In genomic region chr4:100103671-100104070, GRCh38 we compare ENCODE assay signal across 20 cellular contexts.
DNase-seq lines count a peak whose midpoint lies in the region; ATAC-seq lines count a peak whose summit lies in the region.
"Had no signal": no experiment of that assay in that cellular context is flagged by ENCODE, and none has a peak within 500 bp of the region (broad histone marks: within the 10 kb centered on the region; RNA-seq: fewer than 3 reads in every experiment).

No MANE protein-coding gene starts in this region.

- no peak for ATAC-seq in Right ventricle myocardium inferior
- ATAC-seq in HG03457 (IDR thresholded peaks at IDR 0.05; ENCODE audit: unreplicated experiment), result no peak
- ATAC-seq in HG02642 (IDR thresholded peaks at IDR 0.05; ENCODE audit: poor library complexity, unreplicated experiment), result no peak
- ATAC-seq: A549, HCT116 had no signal

- DNase-seq in GM03348 (ENCODE audit: low spot score) (peak; percentile 44), LHCN-M2 (ENCODE audit: low read depth) (peak; percentile 19), amniotic epithelial cell (ENCODE audit: low read depth) (peak; percentile 81), iris pigment epithelial cell (ENCODE audit: low read depth) (peak; percentile 37), Right ventricle myocardium inferior (ENCODE audit: missing footprints) (no peak), SK-N-DZ (ENCODE audit: low spot score) (no peak)
- DNase-seq: 8988T; ACHN; C1 segment of cervical spinal cord; Calu3; CD4-positive, alpha-beta memory T cell; COR-L47; DMS53; DMS79 treated with DMSO at 0.1 percent for 48 hours; GF-D8; H9 had no signal

- intact Hi-C loops in Right ventricle myocardium inferior (cut with DNase I), result no loop called here

Comparison
In these comparisons a context has a peak if more than half of its experiments do, and no peak if none do; other contexts are left out.
1. DNase-seq: peak in GM03348 (single experiment), LHCN-M2 (single experiment), amniotic epithelial cell (single experiment) and iris pigment epithelial cell (single experiment); none in Right ventricle myocardium inferior (single experiment) and SK-N-DZ (single experiment).